In the genomic region with DNA sequence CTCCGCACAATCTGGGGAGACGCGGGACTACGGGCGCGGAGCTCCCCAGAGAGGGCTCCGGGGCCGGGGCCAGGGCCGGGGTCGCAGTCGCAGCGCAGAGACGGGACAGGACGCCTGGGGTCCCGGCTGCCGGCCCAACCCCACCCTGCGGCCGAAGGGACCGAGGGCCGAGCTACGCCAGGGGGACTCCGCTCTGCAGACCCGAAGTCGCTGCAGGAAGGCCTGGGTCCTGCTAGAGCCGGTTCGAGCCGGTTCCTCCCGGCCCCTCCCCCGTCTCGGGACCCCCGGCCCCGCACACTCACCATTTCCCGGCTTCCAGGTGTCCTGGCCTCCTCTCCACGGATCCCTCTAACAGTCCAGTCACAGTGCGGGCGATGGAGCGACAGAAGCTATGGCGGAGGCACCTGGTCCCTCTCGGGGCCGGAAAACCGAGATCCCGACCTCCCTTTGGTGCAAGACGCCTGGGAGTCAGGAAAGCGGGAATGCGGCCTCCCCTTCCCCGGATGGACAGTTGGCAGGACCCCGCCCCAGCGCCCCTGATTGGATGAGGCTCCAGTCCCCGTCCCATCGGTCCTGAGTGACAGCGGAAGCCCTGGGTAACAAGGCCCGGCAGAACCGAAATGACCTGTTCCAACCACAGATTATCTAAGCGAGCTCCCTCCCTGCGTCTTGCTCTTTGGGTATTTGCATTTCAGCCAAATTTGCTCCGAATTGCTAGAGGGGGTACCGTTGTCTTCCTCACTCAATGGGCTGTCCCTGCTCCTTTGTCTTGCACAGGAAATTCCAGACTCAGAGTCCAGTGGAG, we compare ENCODE assay signal across 2 cellular contexts.
TF ChIP-seq lines count a peak whose summit lies in the region.

ZNF625 (minus strand) TSS at position 481 of the 805 bp plus-strand sequence; CDS start at position 305, 176 bp downstream.

TF ChIP-seq in GM23338, 12 proteins besides CTCF, POLR2A, EP300 and RAD21:
- TF ChIP-seq NANOG (IDR thresholded peaks at IDR 0.05; ENCODE audit: borderline replicate concordance) (no peak), POLR2AphosphoS5 (IDR thresholded peaks at IDR 0.05; ENCODE audit: low read depth) (peak; percentile 97), ZNF114 (CRISPR knock-in tag; IDR thresholded peaks at IDR 0.05) (no peak)
- TF ChIP-seq, protein P1, sequence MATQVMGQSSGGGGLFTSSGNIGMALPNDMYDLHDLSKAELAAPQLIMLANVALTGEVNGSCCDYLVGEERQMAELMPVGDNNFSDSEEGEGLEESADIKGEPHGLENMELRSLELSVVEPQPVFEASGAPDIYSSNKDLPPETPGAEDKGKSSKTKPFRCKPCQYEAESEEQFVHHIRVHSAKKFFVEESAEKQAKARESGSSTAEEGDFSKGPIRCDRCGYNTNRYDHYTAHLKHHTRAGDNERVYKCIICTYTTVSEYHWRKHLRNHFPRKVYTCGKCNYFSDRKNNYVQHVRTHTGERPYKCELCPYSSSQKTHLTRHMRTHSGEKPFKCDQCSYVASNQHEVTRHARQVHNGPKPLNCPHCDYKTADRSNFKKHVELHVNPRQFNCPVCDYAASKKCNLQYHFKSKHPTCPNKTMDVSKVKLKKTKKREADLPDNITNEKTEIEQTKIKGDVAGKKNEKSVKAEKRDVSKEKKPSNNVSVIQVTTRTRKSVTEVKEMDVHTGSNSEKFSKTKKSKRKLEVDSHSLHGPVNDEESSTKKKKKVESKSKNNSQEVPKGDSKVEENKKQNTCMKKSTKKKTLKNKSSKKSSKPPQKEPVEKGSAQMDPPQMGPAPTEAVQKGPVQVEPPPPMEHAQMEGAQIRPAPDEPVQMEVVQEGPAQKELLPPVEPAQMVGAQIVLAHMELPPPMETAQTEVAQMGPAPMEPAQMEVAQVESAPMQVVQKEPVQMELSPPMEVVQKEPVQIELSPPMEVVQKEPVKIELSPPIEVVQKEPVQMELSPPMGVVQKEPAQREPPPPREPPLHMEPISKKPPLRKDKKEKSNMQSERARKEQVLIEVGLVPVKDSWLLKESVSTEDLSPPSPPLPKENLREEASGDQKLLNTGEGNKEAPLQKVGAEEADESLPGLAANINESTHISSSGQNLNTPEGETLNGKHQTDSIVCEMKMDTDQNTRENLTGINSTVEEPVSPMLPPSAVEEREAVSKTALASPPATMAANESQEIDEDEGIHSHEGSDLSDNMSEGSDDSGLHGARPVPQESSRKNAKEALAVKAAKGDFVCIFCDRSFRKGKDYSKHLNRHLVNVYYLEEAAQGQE (IDR thresholded peaks at IDR 0.05; ENCODE audit: unreplicated experiment), result peak; percentile 14

TF ChIP-seq in H1, 55 proteins besides CTCF, POLR2A, EP300 and RAD21:
- TF ChIP-seq SP2 (IDR thresholded peaks at IDR 0.05; ENCODE audit: low read length) (no peak), YY1 (IDR thresholded peaks at IDR 0.05; ENCODE audit: low read depth, low read length) (no peak; the same call in 1 of the 2 replicates), ASH2L (IDR thresholded peaks at IDR 0.05; ENCODE audit: low read length) (peak; percentile 72), KDM4A (IDR thresholded peaks at IDR 0.05; ENCODE audit: low read depth, low read length, severe bottlenecking) (no peak), POLR2AphosphoS5 (IDR thresholded peaks at IDR 0.05; ENCODE audit: low read depth, low read length) (peak; percentile 96), MAFK (IDR thresholded peaks at IDR 0.05; ENCODE audit: low read depth, low read length) (no peak), HDAC6 (IDR thresholded peaks at IDR 0.05; ENCODE audit: low read depth, low read length) (no peak), SRF (IDR thresholded peaks at IDR 0.05; ENCODE audit: low read depth, low read length) (no peak), RFX5 (IDR thresholded peaks at IDR 0.05; ENCODE audit: borderline replicate concordance, low read depth, low read length) (no peak), TEAD4 (IDR thresholded peaks at IDR 0.05; ENCODE audit: low read depth, low read length) (peak; percentile 45; the same call in 1 of the 2 replicates), EGR1 (IDR thresholded peaks at IDR 0.05; ENCODE audit: borderline replicate concordance, low read depth, low read length) (no peak), SIX5 (IDR thresholded peaks at IDR 0.05; ENCODE audit: low read depth, low read length) (no peak), SP4 (IDR thresholded peaks at IDR 0.05; ENCODE audit: low read length) (no peak), CHD2 (IDR thresholded peaks at IDR 0.05; ENCODE audit: low read length) (peak; percentile 35), NRF1 (IDR thresholded peaks at IDR 0.05; ENCODE audit: low read depth, low read length) (no peak), HDAC2 (IDR thresholded peaks at IDR 0.05; ENCODE audit: borderline replicate concordance in 1 of 2, low read depth in 2 of 2, low read length in 2 of 2) (0 out of 4 replicates have a peak, but pooled peaks of 1 of the 2 experiments have one; percentile 16), SIRT6 (IDR thresholded peaks at IDR 0.05; ENCODE audit: low read length) (no peak), TCF12 (IDR thresholded peaks at IDR 0.05; ENCODE audit: low read depth, low read length) (no peak), GTF2F1 (IDR thresholded peaks at IDR 0.05; ENCODE audit: borderline replicate concordance, low read depth, low read length) (peak; percentile 48; the same call in 1 of the 2 replicates), TBP (IDR thresholded peaks at IDR 0.05; ENCODE audit: low read depth, low read length) (peak; percentile 89), JUND (IDR thresholded peaks at IDR 0.05; ENCODE audit: low read length) (no peak; the same call in 1 of the 2 replicates), TAF1 (IDR thresholded peaks at IDR 0.05; ENCODE audit: low read depth, low read length) (peak; percentile 93), NANOG (IDR thresholded peaks at IDR 0.05; ENCODE audit: insufficient read depth, low read depth, low read length, poor library complexity, severe bottlenecking) (no peak), KDM5A (IDR thresholded peaks at IDR 0.05; ENCODE audit: low read length) (no peak), KDM1A (IDR thresholded peaks at IDR 0.05; ENCODE audit: borderline replicate concordance, low read length) (no peak), TAF7 (optimal IDR thresholded peaks at IDR 0.05; ENCODE audit: borderline replicate concordance, low read depth, low read length) (peak; percentile 75), RXRA (IDR thresholded peaks at IDR 0.05; ENCODE audit: insufficient read depth, low read depth, low read length) (no peak), CTBP2 (IDR thresholded peaks at IDR 0.05; ENCODE audit: borderline replicate concordance, insufficient read depth, insufficient read length, low read length) (no peak), ATF3 (IDR thresholded peaks at IDR 0.05; ENCODE audit: insufficient read depth, low read depth, low read length) (no peak), CEBPB (IDR thresholded peaks at IDR 0.05; ENCODE audit: low read depth, low read length) (no peak), SIN3A (conservative IDR thresholded peaks at IDR 0.05 in 1 of 2, IDR thresholded peaks at IDR 0.05 in 1 of 2; ENCODE audit: low read depth in 1 of 2, low read length in 2 of 2) (peak in 1 of 2 experiments; percentile 34; a peak in 1 of 4 replicates), CBX8 (IDR thresholded peaks at IDR 0.05; ENCODE audit: borderline replicate concordance, low read depth, low read length) (no peak), BCL11A (IDR thresholded peaks at IDR 0.05; ENCODE audit: low read depth in 2 of 2, low read length in 2 of 2) (no peak), CREB1 (IDR thresholded peaks at IDR 0.05) (no peak), EZH2 (IDR thresholded peaks at IDR 0.05; ENCODE audit: low read depth, low read length, severe bottlenecking) (no peak), SP1 (IDR thresholded peaks at IDR 0.05; ENCODE audit: low read depth, low read length) (peak; percentile 73; the same call in 1 of the 2 replicates), PHF8 (conservative IDR thresholded peaks at IDR 0.05; ENCODE audit: low read depth, low read length) (peak; percentile 93), RNF2 (IDR thresholded peaks at IDR 0.05; ENCODE audit: borderline replicate concordance, low read depth, low read length, missing control alignments, poor library complexity, severe bottlenecking) (no peak), CHD1 (IDR thresholded peaks at IDR 0.05; ENCODE audit: low read depth, low read length) (no peak), SAP30 (IDR thresholded peaks at IDR 0.05; ENCODE audit: insufficient read depth, insufficient replicate concordance, low read length) (no peak), RBBP5 (IDR thresholded peaks at IDR 0.05; ENCODE audit: borderline replicate concordance, low read depth, low read length) (no peak; the same call in 1 of the 2 replicates), POU5F1 (IDR thresholded peaks at IDR 0.05; ENCODE audit: low read depth, low read length) (no peak), CBX5 (IDR thresholded peaks at IDR 0.05; ENCODE audit: low read depth, low read length) (no peak), JUN (IDR thresholded peaks at IDR 0.05; ENCODE audit: low read depth, low read length) (peak; percentile 61; the same call in 1 of the 2 replicates), FOSL1 (IDR thresholded peaks at IDR 0.05; ENCODE audit: insufficient read depth, low read depth, low read length) (no peak), ZNF274 (IDR thresholded peaks at IDR 0.05; ENCODE audit: borderline replicate concordance, extremely low read depth, low read length) (no peak), E2F6 (IDR thresholded peaks at IDR 0.05) (peak; percentile 48; the same call in 1 of the 2 replicates)
- TF ChIP-seq, protein P2, sequence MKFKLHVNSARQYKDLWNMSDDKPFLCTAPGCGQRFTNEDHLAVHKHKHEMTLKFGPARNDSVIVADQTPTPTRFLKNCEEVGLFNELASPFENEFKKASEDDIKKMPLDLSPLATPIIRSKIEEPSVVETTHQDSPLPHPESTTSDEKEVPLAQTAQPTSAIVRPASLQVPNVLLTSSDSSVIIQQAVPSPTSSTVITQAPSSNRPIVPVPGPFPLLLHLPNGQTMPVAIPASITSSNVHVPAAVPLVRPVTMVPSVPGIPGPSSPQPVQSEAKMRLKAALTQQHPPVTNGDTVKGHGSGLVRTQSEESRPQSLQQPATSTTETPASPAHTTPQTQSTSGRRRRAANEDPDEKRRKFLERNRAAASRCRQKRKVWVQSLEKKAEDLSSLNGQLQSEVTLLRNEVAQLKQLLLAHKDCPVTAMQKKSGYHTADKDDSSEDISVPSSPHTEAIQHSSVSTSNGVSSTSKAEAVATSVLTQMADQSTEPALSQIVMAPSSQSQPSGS (IDR thresholded peaks at IDR 0.05; ENCODE audit: low read length), result no peak
